8 cellular contexts compared by ENCODE assay signal in the genomic region with DNA sequence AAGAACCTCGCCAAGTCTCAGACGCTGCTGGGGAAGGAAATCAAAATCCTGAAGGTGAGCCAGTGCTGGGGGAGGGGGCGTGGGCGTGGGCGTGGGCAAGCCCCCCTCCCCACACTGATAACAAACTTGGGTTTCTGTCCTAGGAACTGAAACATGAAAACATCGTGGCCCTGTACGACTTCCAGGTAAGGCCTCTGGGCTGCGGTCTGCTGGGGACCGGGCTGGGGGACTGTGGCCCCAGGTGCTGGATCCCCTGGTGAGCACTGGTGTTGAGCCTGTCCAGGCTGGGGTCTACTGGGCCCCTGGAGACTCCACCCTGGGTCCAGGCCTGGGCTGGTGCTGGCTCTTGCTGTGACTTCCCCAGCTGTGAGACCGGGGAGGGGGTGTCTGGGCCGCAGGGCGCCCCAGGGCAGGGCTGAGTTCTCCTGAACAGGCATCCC. TPM values are rescaled to one million over a fixed set of nuclear protein-coding genes. Genes with fewer than 3 reads are reported as not detected.
DNase-seq lines count a peak whose midpoint lies in the region; ATAC-seq lines count a peak whose summit lies in the region.

No MANE protein-coding gene starts in this region.

- peak overlapping the region; percentile 80 for H3K4me3 Mint-ChIP-seq in activated CD8-positive, alpha-beta T cell treated with anti-CD3 and anti-CD28 coated beads, Interleukin-2, amount 10 ng/mL, durations not matched to agents 7 days and 5 days

- peak overlapping the region; percentile 79 for H3K27ac Mint-ChIP-seq in activated CD8-positive, alpha-beta T cell treated with anti-CD3 and anti-CD28 coated beads, Interleukin-2, amount 10 ng/mL, durations not matched to agents 7 days and 5 days

- H3K9me3 Mint-ChIP-seq in activated CD8-positive, alpha-beta T cell treated with anti-CD3 and anti-CD28 coated beads, Interleukin-2, amount 10 ng/mL, durations not matched to agents 7 days and 5 days (ENCODE audit: insufficient read depth) = no peaks in the 10 kb centered on the region

- peaks cover 19% of the 10 kb centered on the region for H3K4me1 Mint-ChIP-seq in activated CD8-positive, alpha-beta T cell treated with anti-CD3 and anti-CD28 coated beads, Interleukin-2, amount 10 ng/mL, durations not matched to agents 7 days and 5 days (ENCODE audit: low read depth)

- peak overlapping the region; percentile 53 for H3K4me3 ChIP-seq in iPS-11a (ENCODE audit: low read depth, low read length)

- ATAC-seq in GM18498 (IDR thresholded peaks at IDR 0.05; ENCODE audit: unreplicated experiment) (peak; percentile 11), HG02943 (IDR thresholded peaks at IDR 0.05; ENCODE audit: low read depth, unreplicated experiment) (peak; percentile 10)
- ATAC-seq in activated CD8-positive, alpha-beta T cell treated with anti-CD3 and anti-CD28 coated beads, Interleukin-2, amount 10 ng/mL, durations not matched to agents 7 days and 5 days = no peak
- peak; percentile 16 for ATAC-seq in stimulated activated naive CD8-positive, alpha-beta T cell treated with anti-CD3 and anti-CD28 coated beads, Interleukin-15, Interleukin-2, amounts not matched to agents 100 U/mL and 50 U/mL, for 24 hours

- no peaks in the 10 kb centered on the region for H3K36me3 Mint-ChIP-seq in activated CD8-positive, alpha-beta T cell treated with anti-CD3 and anti-CD28 coated beads, Interleukin-2, amount 10 ng/mL, durations not matched to agents 7 days and 5 days (ENCODE audit: low read depth)

- CTCF ChIA-PET in activated CD8-positive, alpha-beta T cell treated with anti-CD3 and anti-CD28 coated beads, Interleukin-2, amount 10 ng/mL, durations not matched to agents 7 days and 5 days (lab: Charles Lee) = no interaction called here

- POLR2A ChIA-PET in activated CD8-positive, alpha-beta T cell treated with anti-CD3 and anti-CD28 coated beads, Interleukin-2, amount 10 ng/mL, durations not matched to agents 7 days and 5 days (lab: Charles Lee) = no interaction called here

- no peak for DNase-seq in activated CD8-positive, alpha-beta T cell treated with anti-CD3 and anti-CD28 coated beads, Interleukin-2, amount 10 ng/mL, durations not matched to agents 7 days and 5 days
- DNase-seq in stimulated activated naive CD8-positive, alpha-beta T cell treated with anti-CD3 and anti-CD28 coated beads, Interleukin-15, Interleukin-2, amounts not matched to agents 100 U/mL and 50 U/mL, for 24 hours = no peak
- DNase-seq in NCI-H510A (lab: John Stamatoyannopoulos, UW) (no peak), NCI-H69 (lab: John Stamatoyannopoulos, UW) (no peak), 8988T (no peak)

- H3K27me3 Mint-ChIP-seq in activated CD8-positive, alpha-beta T cell treated with anti-CD3 and anti-CD28 coated beads, Interleukin-2, amount 10 ng/mL, durations not matched to agents 7 days and 5 days (ENCODE audit: low read depth) = no peaks in the 10 kb centered on the region

RNA-seq across cellular contexts. Expression of gene ULK1, which starts 1.2 kb away (rescaled TPM):
- 10 to 100 TPM; 17.1 to 20.6 TPM for total RNA-seq in activated CD8-positive, alpha-beta T cell treated with anti-CD3 and anti-CD28 coated beads, Interleukin-2, amount 10 ng/mL, durations not matched to agents 7 days and 5 days

RNA-seq across cellular contexts. Expression of gene PUS1, which starts 33.4 kb away (rescaled TPM):
- total RNA-seq in activated CD8-positive, alpha-beta T cell treated with anti-CD3 and anti-CD28 coated beads, Interleukin-2, amount 10 ng/mL, durations not matched to agents 7 days and 5 days = 10 to 100 TPM; 57.3 to 64.7 TPM

RNA-seq across cellular contexts. Expression of gene EP400, which starts 54.1 kb away (rescaled TPM):
- 10 to 100 TPM; 58.0 to 58.8 TPM for total RNA-seq in activated CD8-positive, alpha-beta T cell treated with anti-CD3 and anti-CD28 coated beads, Interleukin-2, amount 10 ng/mL, durations not matched to agents 7 days and 5 days
